ENCODE assay signal across 2 cellular contexts in the genomic region with DNA sequence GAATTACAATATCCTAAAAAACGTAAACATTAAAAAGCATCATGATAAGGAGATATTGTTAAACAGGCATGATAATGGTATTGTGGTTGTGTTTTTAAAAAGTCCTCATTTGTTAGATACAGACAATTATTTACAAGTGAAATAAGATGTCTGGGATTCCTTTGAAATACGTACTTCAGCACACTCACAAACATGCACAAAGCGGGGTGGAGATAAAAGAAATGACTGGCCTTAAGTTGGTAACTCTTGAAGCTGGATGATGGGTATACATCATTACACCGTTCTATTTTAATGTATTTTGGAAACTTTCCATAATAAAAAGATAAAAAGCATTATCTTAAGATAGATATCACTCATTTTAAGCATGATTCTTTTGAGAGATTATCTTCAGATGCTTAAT.
TF ChIP-seq lines count a peak whose summit lies in the region.

No MANE protein-coding gene starts in this region.

TF ChIP-seq in A549, 52 proteins besides CTCF, POLR2A, EP300 and RAD21 (continued from another document):
- TF ChIP-seq ATOH8 (CRISPR knock-in tag; IDR thresholded peaks at IDR 0.05; ENCODE audit: low read depth) (no peak), EHF (CRISPR knock-in tag; IDR thresholded peaks at IDR 0.05) (no peak), CHD4 (IDR thresholded peaks at IDR 0.05; ENCODE audit: borderline replicate concordance) (no peak), MAZ (IDR thresholded peaks at IDR 0.05; ENCODE audit: borderline replicate concordance, low read depth, low read length) (no peak)
- TF ChIP-seq, protein P1, sequence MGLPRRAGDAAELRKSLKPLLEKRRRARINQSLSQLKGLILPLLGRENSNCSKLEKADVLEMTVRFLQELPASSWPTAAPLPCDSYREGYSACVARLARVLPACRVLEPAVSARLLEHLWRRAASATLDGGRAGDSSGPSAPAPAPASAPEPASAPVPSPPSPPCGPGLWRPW (IDR thresholded peaks at IDR 0.05), result no peak

TF ChIP-seq in HEK293, 187 proteins besides CTCF, POLR2A, EP300 and RAD21 (continued from another document):
- no peak for TF ChIP-seq GLIS2 (tag by site-specific recombination; IDR thresholded peaks at IDR 0.05)
- no peak for TF ChIP-seq ZNF76 (tag by site-specific recombination; IDR thresholded peaks at IDR 0.05; ENCODE audit: borderline replicate concordance, low read depth)
- no peak for TF ChIP-seq KLF9 (tag by site-specific recombination; IDR thresholded peaks at IDR 0.05; ENCODE audit: low read depth)
- no peak for TF ChIP-seq ZNF239 (tag by site-specific recombination; IDR thresholded peaks at IDR 0.05)
- no peak for TF ChIP-seq ZNF16 (tag by site-specific recombination; IDR thresholded peaks at IDR 0.05; ENCODE audit: low read depth)
- TF ChIP-seq ZBTB10 (tag by site-specific recombination; IDR thresholded peaks at IDR 0.05), result no peak
- TF ChIP-seq ZNF514 (tag by site-specific recombination; IDR thresholded peaks at IDR 0.05), result no peak
